ENCODE assay signal across 8 cellular contexts in genomic region chr12:39990122-39991101, GRCh38.
A peak's percentile ranks its signal among the peaks of the same experiment; 100 is the strongest.
DNase-seq lines count a peak whose midpoint lies in the region; ATAC-seq and TF ChIP-seq lines count a peak whose summit lies in the region.

No MANE protein-coding gene starts in this region.

- H3K27ac Mint-ChIP-seq in activated CD8-positive, alpha-beta T cell treated with anti-CD3 and anti-CD28 coated beads, Interleukin-2, amount 10 ng/mL, durations not matched to agents 7 days and 5 days: no peak overlapping the region

- no peaks in the 10 kb centered on the region for H3K27me3 ChIP-seq in neural cell (ENCODE audit: insufficient read depth, low read depth, low read length)
- H3K27me3 ChIP-seq in thoracic aorta (replicated peaks; ENCODE audit: insufficient read depth): no peaks in the 10 kb centered on the region

- H3K4me3 ChIP-seq in NB4 (ENCODE audit: low read depth, low read length) (no peak overlapping the region), epithelial cell of esophagus (ENCODE audit: low read length) (no peak overlapping the region), neural cell (ENCODE audit: low read length) (no peak overlapping the region), thoracic aorta (no peak overlapping the region)

- peak; percentile 88 for TF ChIP-seq CTCF in NB4 (IDR thresholded peaks at IDR 0.05; ENCODE audit: low read depth, low read length)
- TF ChIP-seq CTCF in epithelial cell of esophagus (IDR thresholded peaks at IDR 0.05; ENCODE audit: insufficient read depth, low read depth, low read length, missing control alignments): peak; percentile 85
- TF ChIP-seq CTCF in neural cell (IDR thresholded peaks at IDR 0.05; ENCODE audit: poor library complexity, severe bottlenecking): peak; percentile 38
- peak; percentile 71 for TF ChIP-seq CTCF in thoracic aorta (IDR thresholded peaks at IDR 0.05)

- H3K9me3 Mint-ChIP-seq in activated CD8-positive, alpha-beta T cell treated with anti-CD3 and anti-CD28 coated beads, Interleukin-2, amount 10 ng/mL, durations not matched to agents 7 days and 5 days (ENCODE audit: insufficient read depth): no peaks in the 10 kb centered on the region

- H3K36me3 Mint-ChIP-seq in activated CD8-positive, alpha-beta T cell treated with anti-CD3 and anti-CD28 coated beads, Interleukin-2, amount 10 ng/mL, durations not matched to agents 7 days and 5 days (ENCODE audit: low read depth): no peaks in the 10 kb centered on the region

- H3K9me3 ChIP-seq in neural cell (ENCODE audit: low read length) (no peaks in the 10 kb centered on the region), thoracic aorta (no peaks in the 10 kb centered on the region)

- no peaks in the 10 kb centered on the region for H3F3A ChIP-seq in neural cell (ENCODE audit: insufficient read depth, low read length, poor library complexity, severe bottlenecking)

- POLR2A ChIA-PET in activated CD8-positive, alpha-beta T cell treated with anti-CD3 and anti-CD28 coated beads, Interleukin-2, amount 10 ng/mL, durations not matched to agents 7 days and 5 days (lab: Charles Lee): no interaction called here

- H3K4me3 Mint-ChIP-seq in activated CD8-positive, alpha-beta T cell treated with anti-CD3 and anti-CD28 coated beads, Interleukin-2, amount 10 ng/mL, durations not matched to agents 7 days and 5 days: no peak overlapping the region

- H2AFZ ChIP-seq in neural cell (ENCODE audit: low read depth, low read length): no peak overlapping the region

- H3K27ac ChIP-seq in neural cell (ENCODE audit: low read length) (no peak overlapping the region), thoracic aorta (no peak overlapping the region)

- H3K36me3 ChIP-seq in neural cell (ENCODE audit: insufficient read depth, low read length) (no peaks in the 10 kb centered on the region), thoracic aorta (no peaks in the 10 kb centered on the region)

- no peaks in the 10 kb centered on the region for H3K79me2 ChIP-seq in neural cell (replicated peaks; ENCODE audit: insufficient read depth, low read length)

- CTCF ChIA-PET in activated CD8-positive, alpha-beta T cell treated with anti-CD3 and anti-CD28 coated beads, Interleukin-2, amount 10 ng/mL, durations not matched to agents 7 days and 5 days (lab: Charles Lee): interaction anchor here (0.6 to 3.6 kb wide), 16 partner anchors 11 to 698 kb away, joined by 3 to 21 read pairs (median 3); partner anchors contain the start of gene SLC2A13

- ATAC-seq in HG02610 (IDR thresholded peaks at IDR 0.05; ENCODE audit: unreplicated experiment) (peak; percentile 97), thoracic aorta (ENCODE audit: insufficient number of reproducible peaks, low FRiP score, low read depth) (peak; percentile 50)
- ATAC-seq in activated CD8-positive, alpha-beta T cell treated with anti-CD3 and anti-CD28 coated beads, Interleukin-2, amount 10 ng/mL, durations not matched to agents 7 days and 5 days: peak; percentile 91

- H3K4me2 ChIP-seq in neural cell (ENCODE audit: low read length): no peak overlapping the region

- DNase-seq in SIG-M5 treated with dmso at 0.1 percent for 504 hours (lab: John Stamatoyannopoulos, UW; ENCODE audit: unreplicated experiment): peak; percentile 31
- DNase-seq in SIG-M5 (lab: John Stamatoyannopoulos, UW): no peak
- DNase-seq in NB4 (ENCODE audit: low read depth): peak; percentile 70
- peak; percentile 73 for DNase-seq in activated CD8-positive, alpha-beta T cell treated with anti-CD3 and anti-CD28 coated beads, Interleukin-2, amount 10 ng/mL, durations not matched to agents 7 days and 5 days
- peak; percentile 58 for DNase-seq in epithelial cell of esophagus (ENCODE audit: low read depth)
- no peak for DNase-seq in thoracic aorta (ENCODE audit: low spot score)

- no peaks in the 10 kb centered on the region for H3K4me1 Mint-ChIP-seq in activated CD8-positive, alpha-beta T cell treated with anti-CD3 and anti-CD28 coated beads, Interleukin-2, amount 10 ng/mL, durations not matched to agents 7 days and 5 days (ENCODE audit: low read depth)

- no peak for TF ChIP-seq POLR2A in NB4 (IDR thresholded peaks at IDR 0.05; ENCODE audit: extremely low read depth, insufficient read length)

- no peaks in the 10 kb centered on the region for H3K9me2 ChIP-seq in neural cell (ENCODE audit: insufficient read depth, low read length)

- H3K9ac ChIP-seq in neural cell (ENCODE audit: low read length): no peak overlapping the region

- no peak for TF ChIP-seq RAD21 in neural cell (conservative IDR thresholded peaks at IDR 0.05)

- TF ChIP-seq EP300 in neural cell (conservative IDR thresholded peaks at IDR 0.05; ENCODE audit: poor library complexity, severe bottlenecking): no peak

- H3K27me3 Mint-ChIP-seq in activated CD8-positive, alpha-beta T cell treated with anti-CD3 and anti-CD28 coated beads, Interleukin-2, amount 10 ng/mL, durations not matched to agents 7 days and 5 days (ENCODE audit: low read depth): no peaks in the 10 kb centered on the region

- no peaks in the 10 kb centered on the region for H3K4me1 ChIP-seq in thoracic aorta (ENCODE audit: control insufficient read depth in 1 of 2, low read depth in 2 of 2)

- no peaks in the 10 kb centered on the region for H4K20me1 ChIP-seq in neural cell (ENCODE audit: insufficient read depth)

TF ChIP-seq in neural cell, 6 proteins besides CTCF, POLR2A, EP300 and RAD21:
- no peak for TF ChIP-seq REST (IDR thresholded peaks at IDR 0.05; ENCODE audit: borderline replicate concordance)
- TF ChIP-seq SMC3 (conservative IDR thresholded peaks at IDR 0.05; ENCODE audit: poor library complexity): no peak
- no peak for TF ChIP-seq TAF1 (IDR thresholded peaks at IDR 0.05; ENCODE audit: low read depth)
- TF ChIP-seq MXI1 (conservative IDR thresholded peaks at IDR 0.05; ENCODE audit: poor library complexity, severe bottlenecking): no peak
- TF ChIP-seq POLR2AphosphoS5 (IDR thresholded peaks at IDR 0.05): no peak
- TF ChIP-seq EZH2 (IDR thresholded peaks at IDR 0.05; ENCODE audit: borderline replicate concordance, insufficient read depth, low read length, poor library complexity, severe bottlenecking): no peak

Comparison
In these comparisons a context has a peak if more than half of its experiments do, and no peak if none do; other contexts are left out.
1. DNase-seq: peak in SIG-M5 treated with dmso at 0.1 percent for 504 hours (single experiment), NB4 (single experiment), activated CD8-positive, alpha-beta T cell treated with anti-CD3 and anti-CD28 coated beads, Interleukin-2, amount 10 ng/mL, durations not matched to agents 7 days and 5 days (single experiment) and epithelial cell of esophagus (single experiment); none in SIG-M5 (single experiment) and thoracic aorta (single experiment).
2. CTCF ChIP-seq: peak in every context shown above with its lines; median percentile 88 in NB4; 85 in epithelial cell of esophagus; 71 in thoracic aorta; 38 in neural cell.
3. Peak in every context shown above with its lines, with median percentiles within 50 percentile points of each other: ATAC-seq.